ENCODE assay signal across 10 cellular contexts in the genomic region with DNA sequence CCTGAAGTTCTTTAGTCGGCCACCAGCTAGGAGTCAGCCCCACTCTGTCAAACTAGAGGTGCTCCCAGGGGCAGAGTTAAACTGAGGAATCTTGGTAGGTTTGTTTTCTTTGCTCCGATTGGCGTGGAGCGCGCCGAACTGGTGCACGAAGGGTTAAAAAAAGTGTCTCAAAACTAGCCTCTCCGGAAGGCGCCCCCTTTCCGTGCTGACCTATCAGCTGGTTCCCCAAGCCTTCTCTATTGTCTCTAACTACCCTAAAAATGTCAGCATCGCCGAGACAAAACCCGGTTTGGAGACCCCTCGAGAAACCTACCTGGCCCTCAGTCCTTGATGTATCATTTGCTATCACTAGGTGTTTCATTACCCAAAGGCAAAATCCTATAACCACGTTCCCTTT. TPM values are rescaled to one million over a fixed set of nuclear protein-coding genes. Genes with fewer than 3 reads are reported as not detected.
DNase-seq lines count a peak whose midpoint lies in the region; ATAC-seq and TF ChIP-seq lines count a peak whose summit lies in the region.
"Had no signal": no experiment of that assay in that cellular context is flagged by ENCODE, and none has a peak within 500 bp of the region (broad histone marks: within the 10 kb centered on the region; RNA-seq: fewer than 3 reads in every experiment).

No MANE protein-coding gene starts in this region.

- H3K4me3 ChIP-seq in brain microvascular endothelial cell (ENCODE audit: low read depth, low read length) (peak overlapping the region; percentile 95), left lung (peak overlapping the region; percentile 54 to 64), tibial artery (peak overlapping the region; percentile 70 to 75)

- intact Hi-C loops in left lung (cut with DNase I): loop anchor here in 1 of 2 donors (10.0 kb wide), 1 partner anchor 717 kb away; no protein-coding TSS in a partner anchor
- intact Hi-C loops in tibial artery (cut with DNase I; ENCODE audit: low total_unique reads): loop anchor here (5.0 to 10.0 kb wide), 3 partner anchors 115 to 637 kb away; no protein-coding TSS in a partner anchor

- ATAC-seq in left lung (peak; percentile 5), HG03460 (IDR thresholded peaks at IDR 0.05; ENCODE audit: unreplicated experiment) (no peak), GM18909 (IDR thresholded peaks at IDR 0.05; ENCODE audit: poor library complexity, unreplicated experiment) (no peak)

- H3K27ac ChIP-seq in brain microvascular endothelial cell (peak overlapping the region; percentile 93), left lung (peak overlapping the region; percentile 73 to 86), tibial artery (peak overlapping the region; percentile 94)

- in situ Hi-C loops in brain microvascular endothelial cell (cut with HindIII; ENCODE audit: low pct_ligation_motif_present, low sequenced_read_pairs): no loop called here

- H3K9me3 ChIP-seq in left lung (no peaks in the 10 kb centered on the region), tibial artery (no peaks in the 10 kb centered on the region)

- peaks cover 4 to 47% of the 10 kb centered on the region in 2 donors for H3K4me1 ChIP-seq in left lung
- H3K4me1 ChIP-seq in tibial artery: peaks cover 0 to 48% (median 25%) of the 10 kb centered on the region in 4 donors

- no peaks in the 10 kb centered on the region for H3K27me3 ChIP-seq in brain microvascular endothelial cell (replicated peaks)
- H3K27me3 ChIP-seq in left lung: peaks cover 0 to 43% of the 10 kb centered on the region in 2 donors
- H3K27me3 ChIP-seq in tibial artery: no peaks in the 10 kb centered on the region

- DNase-seq in SKM-1 treated with dmso at 0.1 percent for 144 hours (lab: John Stamatoyannopoulos, UW; ENCODE audit: unreplicated experiment) (peak; percentile 22), SKM-1 (lab: John Stamatoyannopoulos, UW; ENCODE audit: unreplicated experiment) (no peak), brain microvascular endothelial cell (no peak), left lung (no peak), tibial artery (peak in 1 of 2 donors; percentile 32), 8988T (no peak)
- DNase-seq: activated naive CD4-positive, alpha-beta T cell treated with anti-CD3 and anti-CD28 coated beads, Interleukin-2, amount 50 U/mL, for 16 hours; DND-41 had no signal

- TF ChIP-seq CTCF in brain microvascular endothelial cell (IDR thresholded peaks at IDR 0.05; ENCODE audit: low read depth, low read length, missing control alignments): peak; percentile 12
- TF ChIP-seq CTCF in left lung (IDR thresholded peaks at IDR 0.05): no peak
- peak in 1 of 2 experiments; percentile 11 for TF ChIP-seq CTCF in tibial artery (IDR thresholded peaks at IDR 0.05)

- peaks cover 23% of the 10 kb centered on the region for H3K36me3 ChIP-seq in brain microvascular endothelial cell (replicated peaks)
- no peaks in the 10 kb centered on the region for H3K36me3 ChIP-seq in left lung
- H3K36me3 ChIP-seq in tibial artery: no peaks in the 10 kb centered on the region

RNA-seq across cellular contexts. Expression of gene TGFB2, which starts 2.2 kb away (rescaled TPM):
- 10 to 100 TPM in 1 of 2 donors, 1 to 10 TPM in 1; 9.8 to 22.0 TPM for total RNA-seq in left lung
